20 cellular contexts compared by ENCODE assay signal in the genomic region with DNA sequence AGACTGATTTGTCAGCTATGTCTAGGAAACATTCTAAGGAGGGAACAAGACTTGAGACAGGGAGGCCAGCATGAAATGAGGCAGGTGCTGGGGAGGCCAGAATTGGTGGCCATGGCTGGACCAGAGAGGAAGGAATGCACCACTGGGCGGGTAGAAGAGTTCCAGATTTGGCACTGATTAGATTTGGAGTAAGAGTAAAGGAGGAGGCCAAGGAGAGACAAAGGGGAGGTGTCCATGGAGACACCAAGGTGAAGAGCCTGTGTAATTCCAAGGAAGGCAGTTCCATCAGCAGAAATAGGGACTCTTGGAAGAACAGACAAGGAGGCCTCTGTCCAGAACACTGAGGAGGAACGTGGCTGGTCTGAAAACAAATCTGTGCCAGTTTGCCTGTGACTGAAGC. TPM values are rescaled to one million over a fixed set of nuclear protein-coding genes. Genes with fewer than 3 reads are reported as not detected.
"Had no signal": no experiment of that assay in that cellular context is flagged by ENCODE, and none has a peak within 500 bp of the region (broad histone marks: within the 10 kb centered on the region; RNA-seq: fewer than 3 reads in every experiment).

No MANE protein-coding gene starts in this region.

- H3K4me1 ChIP-seq: parathyroid adenoma had no signal

- H3K27ac Mint-ChIP-seq: activated naive CD4-positive, alpha-beta T cell treated with anti-CD3 and anti-CD28 coated beads, Interleukin-2, amount 50 U/mL, for 24 hours; endodermal cell; stimulated activated memory B cell treated with anti-CD40 and anti-IgM and Interleukin-4, amounts not matched to agents 10 μg/mL and 1 μg/mL and 100 μg/mL, for 72 hours had no signal

- H3K79me2 ChIP-seq: parathyroid adenoma had no signal

- H3K27ac ChIP-seq: epithelial cell of prostate, neutrophil, parathyroid adenoma, SJSA1, spleen, transverse colon, WERI-Rb-1 had no signal

- H3K36me3 Mint-ChIP-seq: activated naive CD4-positive, alpha-beta T cell treated with anti-CD3 and anti-CD28 coated beads, Interleukin-2, amount 50 U/mL, for 24 hours; stimulated activated memory B cell treated with anti-CD40 and anti-IgM and Interleukin-4, amounts not matched to agents 10 μg/mL and 1 μg/mL and 100 μg/mL, for 72 hours had no signal

- H2AFZ ChIP-seq: parathyroid adenoma had no signal

- H3K9me3 Mint-ChIP-seq: activated naive CD4-positive, alpha-beta T cell treated with anti-CD3 and anti-CD28 coated beads, Interleukin-2, amount 50 U/mL, for 24 hours; endodermal cell; stimulated activated memory B cell treated with anti-CD40 and anti-IgM and Interleukin-4, amounts not matched to agents 10 μg/mL and 1 μg/mL and 100 μg/mL, for 72 hours had no signal

- H3K9ac ChIP-seq: parathyroid adenoma had no signal

- H3K9me3 ChIP-seq: neutrophil, SJSA1, spleen, transverse colon had no signal

- ATAC-seq: left lobe of liver; stimulated activated memory B cell treated with anti-CD40 and anti-IgM and Interleukin-4, amounts not matched to agents 10 μg/mL and 1 μg/mL and 100 μg/mL, for 72 hours had no signal

- DNase-seq: activated CD4-positive, alpha-beta T cell treated with anti-CD3 and anti-CD28 coated beads for 1 hour; activated CD4-positive, alpha-beta T cell treated with anti-CD3 and anti-CD28 coated beads, Interleukin-2, amount 50 U/mL, for 4 hours; activated gamma-delta T cell; dermis blood vessel endothelial cell; retina; spleen; stimulated activated CD4-positive, alpha-beta T cell treated with anti-CD3 and anti-CD28 coated beads, Interleukin-4, amount 100 ng/mL, for 4 hours; SW 1271; T-helper 2 cell; transverse colon had no signal

- H3K36me3 ChIP-seq: neutrophil, SJSA1, spleen, transverse colon, WERI-Rb-1 had no signal

- H3K4me3 Mint-ChIP-seq: activated naive CD4-positive, alpha-beta T cell treated with anti-CD3 and anti-CD28 coated beads, Interleukin-2, amount 50 U/mL, for 24 hours; stimulated activated memory B cell treated with anti-CD40 and anti-IgM and Interleukin-4, amounts not matched to agents 10 μg/mL and 1 μg/mL and 100 μg/mL, for 72 hours had no signal

- H3K4me3 ChIP-seq: SJSA1, transverse colon had no signal

RNA-seq across cellular contexts. Expression of gene ARNT2, which starts 1.8 kb away (rescaled TPM):
- total RNA-seq: activated CD8-positive, alpha-beta memory T cell treated with anti-CD3 and anti-CD28 coated beads for 36 hours had no signal
